ENCODE assay signal across 22 cellular contexts in the genomic region with DNA sequence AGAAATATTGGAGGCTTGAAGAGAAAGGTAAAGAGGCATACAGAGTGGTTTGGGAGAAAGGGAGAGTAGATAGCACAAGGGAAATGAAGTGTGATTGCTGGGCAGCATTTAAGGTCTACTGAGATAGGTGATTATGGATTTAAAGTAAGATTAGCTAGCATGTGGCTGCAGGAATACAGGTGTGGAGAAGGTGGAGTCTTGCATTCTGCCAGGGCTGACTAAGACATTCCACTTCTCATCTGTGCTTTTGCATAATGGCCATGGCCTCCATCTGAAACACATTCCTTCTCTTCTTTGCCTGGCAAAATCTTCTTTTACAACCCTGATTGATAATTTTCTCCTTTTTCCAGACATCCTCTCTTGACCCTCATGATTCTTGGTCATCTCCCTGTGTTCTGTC.
"Had no signal": no experiment of that assay in that cellular context is flagged by ENCODE, and none has a peak within 500 bp of the region (broad histone marks: within the 10 kb centered on the region; RNA-seq: fewer than 3 reads in every experiment).

No MANE protein-coding gene starts in this region.

- H3K27ac Mint-ChIP-seq: activated CD8-positive, alpha-beta T cell treated with anti-CD3 and anti-CD28 coated beads, Interleukin-2, amount 10 ng/mL, durations not matched to agents 7 days and 5 days; activated naive CD8-positive, alpha-beta T cell; activated T-helper 1 cell treated with anti-CD3 and anti-CD28 coated beads, Interleukin-12 subunit alpha, Interleukin-12 subunit beta, Interleukin-2, Interleukin-4 antibody, amounts not matched to agents 30 ng/mL and 10 ng/mL and 1 ng/mL, durations not matched to agents 14 hours and 24 hours and 36 hours had no signal

- H3K4me3 ChIP-seq: adrenal gland, breast epithelium, colonic mucosa, gastroesophageal sphincter, mucosa of descending colon, right lobe of liver, skin epidermis, tibial artery had no signal

- H3K36me3 ChIP-seq: adrenal gland, breast epithelium, colonic mucosa, gastroesophageal sphincter, right lobe of liver, tibial artery, WERI-Rb-1 had no signal

- H3K27me3 ChIP-seq: adrenal gland, breast epithelium, colonic mucosa, gastroesophageal sphincter, right lobe of liver, tibial artery had no signal

- ATAC-seq: activated CD8-positive, alpha-beta T cell treated with anti-CD3 and anti-CD28 coated beads, Interleukin-2, amount 10 ng/mL, durations not matched to agents 7 days and 5 days; gastroesophageal sphincter; left colon; mucosa of descending colon; right lobe of liver; T-cell had no signal

- H3K4me3 Mint-ChIP-seq: activated CD8-positive, alpha-beta T cell treated with anti-CD3 and anti-CD28 coated beads, Interleukin-2, amount 10 ng/mL, durations not matched to agents 7 days and 5 days; activated naive CD8-positive, alpha-beta T cell; activated T-helper 1 cell treated with anti-CD3 and anti-CD28 coated beads, Interleukin-12 subunit alpha, Interleukin-12 subunit beta, Interleukin-2, Interleukin-4 antibody, amounts not matched to agents 30 ng/mL and 10 ng/mL and 1 ng/mL, durations not matched to agents 14 hours and 24 hours and 36 hours; T-cell had no signal

- H3K4me1 ChIP-seq: breast epithelium, colonic mucosa, right lobe of liver had no signal

- H3K27me3 Mint-ChIP-seq: activated naive CD8-positive, alpha-beta T cell; T-cell had no signal

- H3K9me3 ChIP-seq: adrenal gland, breast epithelium, colonic mucosa, gastroesophageal sphincter, mucosa of descending colon, right lobe of liver, tibial artery had no signal

- DNase-seq: activated CD4-positive, alpha-beta T cell treated with anti-CD3 and anti-CD28 coated beads for 1 hour; activated CD4-positive, alpha-beta T cell treated with anti-CD3 and anti-CD28 coated beads, Interleukin-2, amount 50 U/mL, for 1 hour; activated CD8-positive, alpha-beta T cell treated with anti-CD3 and anti-CD28 coated beads, Interleukin-2, amount 10 ng/mL, durations not matched to agents 7 days and 5 days; activated gamma-delta T cell treated with Interleukin-2 at 50 U/mL for 16 hours; adrenal gland; colonic mucosa; head of caudate nucleus; left colon; mesenchymal stem cell; mucosa of descending colon; occipital lobe; right lobe of liver; stimulated activated CD4-positive, alpha-beta T cell treated with anti-CD3 and anti-CD28 coated beads, Interleukin-2, amount 100 ng/mL, for 24 hours; stimulated activated naive CD4-positive, alpha-beta T cell; T-cell; tibial artery; WERI-Rb-1 had no signal

- H3K27ac ChIP-seq: breast epithelium, colonic mucosa, gastroesophageal sphincter, right lobe of liver, WERI-Rb-1 had no signal
